In the genomic region with DNA sequence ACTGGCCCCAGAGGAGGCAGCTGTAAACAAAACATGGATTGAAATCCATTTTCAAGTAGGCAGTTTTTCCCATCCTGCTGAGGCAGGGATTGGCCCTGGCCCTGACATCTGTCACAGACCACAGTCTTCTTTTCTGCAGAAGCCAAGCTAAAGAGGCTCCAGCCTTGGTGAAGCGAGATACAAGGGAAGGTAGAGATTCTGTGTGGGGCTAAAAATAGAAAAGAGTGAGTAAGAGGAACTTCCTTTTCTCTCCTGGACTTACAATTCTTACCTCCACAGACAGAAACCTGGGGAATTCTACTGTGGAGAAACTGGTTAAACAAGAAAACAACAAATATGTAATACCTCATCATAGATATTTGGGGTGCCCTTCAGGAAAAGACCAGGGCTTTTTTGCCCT, we compare ENCODE assay signal across 17 cellular contexts.
DNase-seq lines count a peak whose midpoint lies in the region; ATAC-seq and TF ChIP-seq lines count a peak whose summit lies in the region.
"Had no signal": no experiment of that assay in that cellular context is flagged by ENCODE, and none has a peak within 500 bp of the region (broad histone marks: within the 10 kb centered on the region; RNA-seq: fewer than 3 reads in every experiment).

No MANE protein-coding gene starts in this region.

- H3K27me3 ChIP-seq in GM23338 (ENCODE audit: insufficient read depth) = no peaks in the 10 kb centered on the region
- H3K27me3 ChIP-seq: MG63, Peyer's patch, SJSA1 had no signal

- no peak overlapping the region for H3K27ac ChIP-seq in GM23338 (ENCODE audit: low read depth)
- H3K27ac ChIP-seq: GM23248, HL-60, Peyer's patch, SJSA1 had no signal

- H3K4me2 ChIP-seq in GM23338 = no peak overlapping the region

- peak; percentile 19 for DNase-seq in A172 (ENCODE audit: low spot score)
- no peak for DNase-seq in GM23338 (ENCODE audit: low spot score)
- no peak for DNase-seq in WTC11 (ENCODE audit: low spot score)
- peak; percentile 60 for DNase-seq in kidney tubule cell (ENCODE audit: low spot score)
- DNase-seq in GM20000 (ENCODE audit: low spot score) = no peak
- no peak for DNase-seq in iPS-NIHi11 (ENCODE audit: low spot score)
- DNase-seq: CD8-positive, alpha-beta T cell; GM23248; KBM-7; MG63; NCI-H187 treated with DMSO at 0.1 percent for 48 hours; NCI-H526 treated with DMSO at 0.1 percent for 48 hours; Peyer's patch; T-helper 1 cell had no signal

- no peaks in the 10 kb centered on the region for H3F3A ChIP-seq in GM23338 (replicated peaks; ENCODE audit: low read depth)

- H3K27me3 Mint-ChIP-seq in GM23338 (ENCODE audit: insufficient read depth, low read depth, poor library complexity) = no peaks in the 10 kb centered on the region
- H3K27me3 Mint-ChIP-seq in WTC11 (ENCODE audit: low read depth) = no peaks in the 10 kb centered on the region

- H3K9me2 ChIP-seq in GM23338 (ENCODE audit: insufficient read depth) = no peaks in the 10 kb centered on the region

- H3K79me2 ChIP-seq in GM23338 (replicated peaks; ENCODE audit: insufficient read depth) = no peaks in the 10 kb centered on the region

- CTCF ChIA-PET in WTC11 (lab: Charles Lee) = no interaction called here

- H4K20me1 ChIP-seq in GM23338 (replicated peaks; ENCODE audit: insufficient read depth) = no peaks in the 10 kb centered on the region

- H3K4me1 Mint-ChIP-seq in GM23338 (peaks cover 8% of the 10 kb centered on the region), WTC11 (peaks cover 6% of the 10 kb centered on the region)

- no peak for ATAC-seq in GM23338
- ATAC-seq in WTC11 = no peak
- no peak for ATAC-seq in HG02885 (IDR thresholded peaks at IDR 0.05; ENCODE audit: poor library complexity, unreplicated experiment)
- ATAC-seq: CD8-positive, alpha-beta T cell had no signal

- H3K9me3 Mint-ChIP-seq in GM23338 = no peaks in the 10 kb centered on the region
- no peaks in the 10 kb centered on the region for H3K9me3 Mint-ChIP-seq in WTC11

- TF ChIP-seq CTCF in GM23338 (conservative IDR thresholded peaks at IDR 0.05; ENCODE audit: low read depth in 2 of 2) (no peak), WTC11 (IDR thresholded peaks at IDR 0.05) (no peak), GM20000 (IDR thresholded peaks at IDR 0.05; ENCODE audit: extremely low read depth, missing control alignments) (no peak)

- H3K27ac Mint-ChIP-seq in GM23338 (no peak overlapping the region), WTC11 (no peak overlapping the region)
- H3K27ac Mint-ChIP-seq: CD8-positive, alpha-beta T cell had no signal

- no peaks in the 10 kb centered on the region for H3K4me1 ChIP-seq in GM23338 (ENCODE audit: insufficient read depth)
- H3K4me1 ChIP-seq: Peyer's patch had no signal

- H3K4me3 Mint-ChIP-seq in GM23338 (no peak overlapping the region), WTC11 (no peak overlapping the region)
- H3K4me3 Mint-ChIP-seq: CD8-positive, alpha-beta T cell had no signal

- H3K36me3 Mint-ChIP-seq in GM23338 (ENCODE audit: low read depth) = no peaks in the 10 kb centered on the region
- H3K36me3 Mint-ChIP-seq in WTC11 = no peaks in the 10 kb centered on the region
- H3K36me3 Mint-ChIP-seq: CD8-positive, alpha-beta T cell had no signal

- H2AFZ ChIP-seq in GM23338 = peak overlapping the region; percentile 65
- H2AFZ ChIP-seq: GM23248 had no signal

- H3K36me3 ChIP-seq in GM23338 (ENCODE audit: insufficient read depth) = no peaks in the 10 kb centered on the region
- H3K36me3 ChIP-seq: MG63, Peyer's patch, SJSA1 had no signal

- POLR2A ChIA-PET in WTC11 (lab: Charles Lee) = no interaction called here

- H3K4me3 ChIP-seq in GM23338 = no peak overlapping the region
- H3K4me3 ChIP-seq: GM23248, MG63, Peyer's patch, SJSA1 had no signal

TF ChIP-seq in GM23338, 12 proteins besides CTCF, POLR2A, EP300 and RAD21 (continues in another document):
- TF ChIP-seq EZH2phosphoT487 (IDR thresholded peaks at IDR 0.05; ENCODE audit: unreplicated experiment) = no peak
- TF ChIP-seq EZH2 (IDR thresholded peaks at IDR 0.05; ENCODE audit: low read depth, unreplicated experiment) = no peak
- no peak for TF ChIP-seq REST (IDR thresholded peaks at IDR 0.05; ENCODE audit: unreplicated experiment)
- TF ChIP-seq ZNF331 (CRISPR knock-in tag; IDR thresholded peaks at IDR 0.05; ENCODE audit: low read depth) = no peak
- no peak for TF ChIP-seq ETS1 (IDR thresholded peaks at IDR 0.05)
- TF ChIP-seq JUNB (IDR thresholded peaks at IDR 0.05; ENCODE audit: unreplicated experiment) = no peak
- no peak for TF ChIP-seq CREB1 (CRISPR knock-in tag; IDR thresholded peaks at IDR 0.05; ENCODE audit: low read depth)
- no peak for TF ChIP-seq STAT1 (IDR thresholded peaks at IDR 0.05; ENCODE audit: unreplicated experiment)

TF ChIP-seq in WTC11, 78 proteins besides CTCF, POLR2A, EP300 and RAD21:
- TF ChIP-seq, protein P1, sequence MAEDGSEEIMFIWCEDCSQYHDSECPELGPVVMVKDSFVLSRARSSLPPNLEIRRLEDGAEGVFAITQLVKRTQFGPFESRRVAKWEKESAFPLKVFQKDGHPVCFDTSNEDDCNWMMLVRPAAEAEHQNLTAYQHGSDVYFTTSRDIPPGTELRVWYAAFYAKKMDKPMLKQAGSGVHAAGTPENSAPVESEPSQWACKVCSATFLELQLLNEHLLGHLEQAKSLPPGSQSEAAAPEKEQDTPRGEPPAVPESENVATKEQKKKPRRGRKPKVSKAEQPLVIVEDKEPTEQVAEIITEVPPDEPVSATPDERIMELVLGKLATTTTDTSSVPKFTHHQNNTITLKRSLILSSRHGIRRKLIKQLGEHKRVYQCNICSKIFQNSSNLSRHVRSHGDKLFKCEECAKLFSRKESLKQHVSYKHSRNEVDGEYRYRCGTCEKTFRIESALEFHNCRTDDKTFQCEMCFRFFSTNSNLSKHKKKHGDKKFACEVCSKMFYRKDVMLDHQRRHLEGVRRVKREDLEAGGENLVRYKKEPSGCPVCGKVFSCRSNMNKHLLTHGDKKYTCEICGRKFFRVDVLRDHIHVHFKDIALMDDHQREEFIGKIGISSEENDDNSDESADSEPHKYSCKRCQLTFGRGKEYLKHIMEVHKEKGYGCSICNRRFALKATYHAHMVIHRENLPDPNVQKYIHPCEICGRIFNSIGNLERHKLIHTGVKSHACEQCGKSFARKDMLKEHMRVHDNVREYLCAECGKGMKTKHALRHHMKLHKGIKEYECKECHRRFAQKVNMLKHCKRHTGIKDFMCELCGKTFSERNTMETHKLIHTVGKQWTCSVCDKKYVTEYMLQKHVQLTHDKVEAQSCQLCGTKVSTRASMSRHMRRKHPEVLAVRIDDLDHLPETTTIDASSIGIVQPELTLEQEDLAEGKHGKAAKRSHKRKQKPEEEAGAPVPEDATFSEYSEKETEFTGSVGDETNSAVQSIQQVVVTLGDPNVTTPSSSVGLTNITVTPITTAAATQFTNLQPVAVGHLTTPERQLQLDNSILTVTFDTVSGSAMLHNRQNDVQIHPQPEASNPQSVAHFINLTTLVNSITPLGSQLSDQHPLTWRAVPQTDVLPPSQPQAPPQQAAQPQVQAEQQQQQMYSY (CRISPR knock-in tag; IDR thresholded peaks at IDR 0.05) = 0 out of 2 replicates have a peak, but pooled peaks have one; percentile 31
- TF ChIP-seq ZNF423 (CRISPR knock-in tag; IDR thresholded peaks at IDR 0.05) (no peak), ZNF138 (CRISPR knock-in tag; conservative IDR thresholded peaks at IDR 0.05) (no peak)
- TF ChIP-seq, protein P2, sequence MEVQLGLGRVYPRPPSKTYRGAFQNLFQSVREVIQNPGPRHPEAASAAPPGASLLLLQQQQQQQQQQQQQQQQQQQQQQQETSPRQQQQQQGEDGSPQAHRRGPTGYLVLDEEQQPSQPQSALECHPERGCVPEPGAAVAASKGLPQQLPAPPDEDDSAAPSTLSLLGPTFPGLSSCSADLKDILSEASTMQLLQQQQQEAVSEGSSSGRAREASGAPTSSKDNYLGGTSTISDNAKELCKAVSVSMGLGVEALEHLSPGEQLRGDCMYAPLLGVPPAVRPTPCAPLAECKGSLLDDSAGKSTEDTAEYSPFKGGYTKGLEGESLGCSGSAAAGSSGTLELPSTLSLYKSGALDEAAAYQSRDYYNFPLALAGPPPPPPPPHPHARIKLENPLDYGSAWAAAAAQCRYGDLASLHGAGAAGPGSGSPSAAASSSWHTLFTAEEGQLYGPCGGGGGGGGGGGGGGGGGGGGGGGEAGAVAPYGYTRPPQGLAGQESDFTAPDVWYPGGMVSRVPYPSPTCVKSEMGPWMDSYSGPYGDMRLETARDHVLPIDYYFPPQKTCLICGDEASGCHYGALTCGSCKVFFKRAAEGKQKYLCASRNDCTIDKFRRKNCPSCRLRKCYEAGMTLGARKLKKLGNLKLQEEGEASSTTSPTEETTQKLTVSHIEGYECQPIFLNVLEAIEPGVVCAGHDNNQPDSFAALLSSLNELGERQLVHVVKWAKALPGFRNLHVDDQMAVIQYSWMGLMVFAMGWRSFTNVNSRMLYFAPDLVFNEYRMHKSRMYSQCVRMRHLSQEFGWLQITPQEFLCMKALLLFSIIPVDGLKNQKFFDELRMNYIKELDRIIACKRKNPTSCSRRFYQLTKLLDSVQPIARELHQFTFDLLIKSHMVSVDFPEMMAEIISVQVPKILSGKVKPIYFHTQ (CRISPR knock-in tag; IDR thresholded peaks at IDR 0.05) = no peak

Comparison
In these comparisons a context has a peak if more than half of its experiments do, and no peak if none do; other contexts are left out.
1. DNase-seq: peak in A172 (single experiment) and kidney tubule cell (single experiment); none in GM23338 (single experiment), WTC11 (single experiment), GM20000 (single experiment) and iPS-NIHi11 (single experiment).